22 cellular contexts compared by ENCODE assay signal in the genomic region with DNA sequence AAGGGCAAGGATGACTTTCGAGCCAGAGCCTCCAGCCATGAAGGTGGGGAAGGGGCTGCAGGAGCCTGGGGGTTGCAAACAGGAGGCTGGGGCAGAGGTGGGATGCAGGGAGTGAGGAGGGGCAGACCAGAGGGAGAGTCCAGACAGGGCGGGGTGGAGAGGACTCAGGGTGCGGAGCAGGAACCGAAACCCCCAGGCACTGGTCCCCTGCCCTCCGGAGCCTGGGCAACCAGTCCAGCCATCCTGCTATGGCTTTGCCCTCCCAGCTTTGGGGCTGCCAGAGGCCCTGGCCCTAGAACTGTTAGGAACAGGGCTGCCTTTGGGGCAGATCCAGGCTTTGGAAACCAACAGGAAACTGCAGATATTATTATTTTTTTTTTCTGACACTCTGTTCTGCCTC. TPM values are rescaled to one million over a fixed set of nuclear protein-coding genes. Genes with fewer than 3 reads are reported as not detected.
DNase-seq lines count a peak whose midpoint lies in the region; ATAC-seq, FAIRE-seq and TF ChIP-seq lines count a peak whose summit lies in the region.
"Had no signal": no experiment of that assay in that cellular context is flagged by ENCODE, and none has a peak within 500 bp of the region (broad histone marks: within the 10 kb centered on the region; RNA-seq: fewer than 3 reads in every experiment).

No MANE protein-coding gene starts in this region.

- H3K36me3 Mint-ChIP-seq in brain = no peaks in the 10 kb centered on the region
- H3K36me3 Mint-ChIP-seq: CD8-positive, alpha-beta T cell had no signal

- TF ChIP-seq POLR2A in A549 (IDR thresholded peaks at IDR 0.05; ENCODE audit: low read length) = no peak

- peak overlapping the region; percentile 7 to 84 (median 80) for H3K27ac Mint-ChIP-seq in brain
- H3K27ac Mint-ChIP-seq: CD8-positive, alpha-beta T cell had no signal

- WGBS in A549 (ENCODE audit: missing lambda C conversion rate) = 79% methylated on average over 5 of the region's 5 CpGs

- H3K9me3 ChIP-seq in A549 = no peaks in the 10 kb centered on the region
- H3K9me3 ChIP-seq: BLaER1 treated with 17β-estradiol and CSF1 and Interleukin-3, amounts not matched to agents 10 nM and 100 nM had no signal

- POLR2A ChIA-PET in A549 (lab: Yijun Ruan, JAX) = no interaction called here

- H3K4me1 Mint-ChIP-seq in brain = peaks cover 93% of the 10 kb centered on the region

- peak overlapping the region; percentile 48; the same call in 1 of the 3 replicates for H3K4me2 ChIP-seq in A549

- H3K27me3 ChIP-seq in layer of hippocampus (ENCODE audit: control insufficient read depth, insufficient read depth, low read length) = no peaks in the 10 kb centered on the region
- H3K27me3 ChIP-seq: BLaER1 treated with 17β-estradiol and CSF1 and Interleukin-3, amounts not matched to agents 10 nM and 100 nM had no signal

- H3K4me3 Mint-ChIP-seq in brain = peak overlapping the region; percentile 3 to 53 (median 8)
- H3K4me3 Mint-ChIP-seq: CD8-positive, alpha-beta T cell had no signal

- CTCF ChIA-PET in A549 (lab: Yijun Ruan, JAX) = interaction anchor here (1.3 to 8.1 kb wide), 4 partner anchors 10 to 135 kb away, joined by 3 to 319 read pairs (median 30); no protein-coding TSS in a partner anchor

- no peak for TF ChIP-seq RAD21 in A549 (conservative IDR thresholded peaks at IDR 0.05 in 1 of 2, IDR thresholded peaks at IDR 0.05 in 1 of 2)

- no peak for TF ChIP-seq EP300 in A549 (IDR thresholded peaks at IDR 0.05)

- no peak for TF ChIP-seq CTCF in A549 (IDR thresholded peaks at IDR 0.05)
- no peak for TF ChIP-seq CTCF in brain (conservative IDR thresholded peaks at IDR 0.05)
- no peak for TF ChIP-seq CTCF in omental fat pad (IDR thresholded peaks at IDR 0.05)

- H3K27ac ChIP-seq in A549 (no peak overlapping the region; a peak in 2 of 6 replicates), layer of hippocampus (ENCODE audit: low read depth, low read length) (peak overlapping the region; percentile 40)
- H3K27ac ChIP-seq: 22Rv1; BLaER1 treated with 17β-estradiol and CSF1 and Interleukin-3, amounts not matched to agents 10 nM and 100 nM had no signal

- H3K4me1 ChIP-seq in A549 = peaks cover 11% of the 10 kb centered on the region

- H3K27me3 Mint-ChIP-seq in brain = peaks cover 12% of the 10 kb centered on the region

- FAIRE-seq in A549 (lab: Jason Lieb, UNC) = no peak
- FAIRE-seq: GM18507, H54, RCC 7860 had no signal

- peaks cover 0 to 7% (median 0%) of the 10 kb centered on the region in 5 experiments for H3K9me3 Mint-ChIP-seq in brain
- H3K9me3 Mint-ChIP-seq: CD8-positive, alpha-beta T cell had no signal

- ATAC-seq in A549 = no peak
- ATAC-seq in omental fat pad (ENCODE audit: low FRiP score) = no peak
- ATAC-seq in GM19455 (IDR thresholded peaks at IDR 0.05; ENCODE audit: unreplicated experiment) = no peak
- ATAC-seq: CD8-positive, alpha-beta T cell had no signal

- no peak overlapping the region for H3K4me3 ChIP-seq in A549
- H3K4me3 ChIP-seq: BLaER1 treated with 17β-estradiol and CSF1 and Interleukin-3, amounts not matched to agents 10 nM and 100 nM had no signal

- DNase-seq in DMS 273 (lab: John Stamatoyannopoulos, UW; ENCODE audit: unreplicated experiment) = peak; percentile 68
- DNase-seq in DMS 273 treated with DMSO at 0.1 percent for 48 hours (lab: John Stamatoyannopoulos, UW) = no peak
- DNase-seq in A549 (ENCODE audit: low read depth in 1 of 2, low spot score in 1 of 2) = no peak
- DNase-seq in SHP77 treated with DMSO at 0.1 percent for 48 hours (lab: John Stamatoyannopoulos, UW) = no peak
- no peak for DNase-seq in omental fat pad (ENCODE audit: low spot score)
- DNase-seq: CD8-positive, alpha-beta T cell; GDM1; Kasumi-1; NCI-H1694; NCI-H2081; NCI-H2171; NCI-H345; SHP77 had no signal

TF ChIP-seq in A549, 52 proteins besides CTCF, POLR2A, EP300 and RAD21:
- TF ChIP-seq, protein P1, sequence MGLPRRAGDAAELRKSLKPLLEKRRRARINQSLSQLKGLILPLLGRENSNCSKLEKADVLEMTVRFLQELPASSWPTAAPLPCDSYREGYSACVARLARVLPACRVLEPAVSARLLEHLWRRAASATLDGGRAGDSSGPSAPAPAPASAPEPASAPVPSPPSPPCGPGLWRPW (IDR thresholded peaks at IDR 0.05) = no peak
- no peak for TF ChIP-seq NR3C1 (IDR thresholded peaks at IDR 0.05)
- no peak for TF ChIP-seq JUN (IDR thresholded peaks at IDR 0.05)
- TF ChIP-seq ESRRA (IDR thresholded peaks at IDR 0.05; ENCODE audit: borderline replicate concordance, low read length) = no peak
- TF ChIP-seq GATA3 (IDR thresholded peaks at IDR 0.05; ENCODE audit: borderline replicate concordance) = no peak
- TF ChIP-seq ZC3H11A (IDR thresholded peaks at IDR 0.05) = no peak
- TF ChIP-seq RFX5 (IDR thresholded peaks at IDR 0.05) = no peak
- no peak for TF ChIP-seq RNF2 (IDR thresholded peaks at IDR 0.05; ENCODE audit: borderline replicate concordance, low read depth)
- TF ChIP-seq CBX8 (IDR thresholded peaks at IDR 0.05) = no peak
- TF ChIP-seq MYC (IDR thresholded peaks at IDR 0.05; ENCODE audit: borderline replicate concordance, low read length) = no peak

RNA-seq across cellular contexts. Expression of gene GHRHR, which starts 24.2 kb away (rescaled TPM):
- not detected in 2 replicates for polyA plus RNA-seq in A549 (2011; rRNA removed)
- polyA plus RNA-seq in A549 (2012; cell fraction: cytosol; rRNA removed) = not detected in 2 replicates
- polyA plus RNA-seq in A549 (2012; cell fraction: nucleus; rRNA removed) = not detected in 2 replicates
- polyA plus RNA-seq in A549 (2017; fragmentation: RNase III; extraction: RNeasy Plus Mini Kit Qiagen cat#74134 plus additional on column Dnase treatment) = not detected in 3 replicates
- polyA minus RNA-seq in A549 (2011; rRNA and poly(A)+ RNA removed) = not detected in 2 replicates
- polyA plus RNA-seq in brain (ENCODE audit: insufficient read depth, low read depth, low replicate concordance) = 1.6 TPM
- not detected for total RNA-seq in omental fat pad
- total RNA-seq: CD8-positive, alpha-beta T cell; MCF 10A had no signal
